ENCODE assay signal across 8 cellular contexts in genomic region chr19:6021878-6022569, GRCh38. TPM values are rescaled to one million over a fixed set of nuclear protein-coding genes. Genes with fewer than 3 reads are reported as not detected.
DNase-seq lines count a peak whose midpoint lies in the region; ATAC-seq lines count a peak whose summit lies in the region.

No MANE protein-coding gene starts in this region.

- ATAC-seq in left lobe of liver (peak; percentile 93), GM18861 (IDR thresholded peaks at IDR 0.05; ENCODE audit: unreplicated experiment) (no peak)

- peak; percentile 58 for DNase-seq in NCI-H1436 (lab: John Stamatoyannopoulos, UW)
- DNase-seq in NCI-H1436 treated with DMSO at 0.1 percent for 48 hours (lab: John Stamatoyannopoulos, UW), result no peak
- DNase-seq in NCI-H226, result peak; percentile 14
- DNase-seq in activated CD4-positive, alpha-beta T cell treated with anti-CD3 and anti-CD28 coated beads for 1 hour, result peak; percentile 65
- peak; percentile 82 for DNase-seq in cerebellar cortex (ENCODE audit: low spot score)
- peak; percentile 83 for DNase-seq in left lobe of liver (ENCODE audit: low spot score)
- peak; percentile 73 for DNase-seq in stimulated activated CD4-positive, alpha-beta T cell treated with anti-CD3 and anti-CD28 coated beads, Interleukin-4, amount 100 ng/mL, for 1 hour

RNA-seq across cellular contexts. Expression of gene RANBP3, which starts 44.1 kb away (rescaled TPM):
- 22.8 TPM for total RNA-seq in left lobe of liver
